1 cellular context compared by ENCODE assay signal in the genomic region with DNA sequence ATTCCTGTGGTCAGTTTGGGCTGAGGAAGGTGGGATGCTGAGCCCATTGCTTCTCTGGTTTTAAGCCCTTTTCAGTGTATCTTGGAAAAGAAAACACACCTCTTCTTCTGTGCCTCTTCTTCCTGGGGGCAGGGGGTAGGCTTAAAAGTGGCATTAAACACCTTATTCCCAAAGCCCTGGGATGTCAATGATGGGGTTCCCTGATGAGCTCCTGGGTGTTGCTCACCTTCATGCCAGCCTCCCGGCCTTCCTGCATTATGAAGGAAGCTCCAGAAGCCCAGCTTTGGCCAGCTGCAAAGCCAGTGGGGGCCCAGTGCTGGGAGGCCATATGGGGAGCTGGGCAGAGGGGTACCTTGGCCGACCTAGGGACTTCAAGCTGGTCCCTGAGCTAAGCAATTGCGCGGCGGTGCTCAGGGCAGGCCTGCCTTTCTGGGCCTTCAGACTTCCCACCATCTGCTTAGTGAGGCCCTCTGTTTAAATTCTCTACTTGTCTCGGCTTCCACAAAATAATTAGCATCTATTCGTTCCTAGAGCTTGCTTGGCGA.
TF ChIP-seq lines count a peak whose summit lies in the region.

No MANE protein-coding gene starts in this region.

TF ChIP-seq in GM23338, 12 proteins besides CTCF, POLR2A, EP300 and RAD21 (continued from another document):
- TF ChIP-seq, protein P1, sequence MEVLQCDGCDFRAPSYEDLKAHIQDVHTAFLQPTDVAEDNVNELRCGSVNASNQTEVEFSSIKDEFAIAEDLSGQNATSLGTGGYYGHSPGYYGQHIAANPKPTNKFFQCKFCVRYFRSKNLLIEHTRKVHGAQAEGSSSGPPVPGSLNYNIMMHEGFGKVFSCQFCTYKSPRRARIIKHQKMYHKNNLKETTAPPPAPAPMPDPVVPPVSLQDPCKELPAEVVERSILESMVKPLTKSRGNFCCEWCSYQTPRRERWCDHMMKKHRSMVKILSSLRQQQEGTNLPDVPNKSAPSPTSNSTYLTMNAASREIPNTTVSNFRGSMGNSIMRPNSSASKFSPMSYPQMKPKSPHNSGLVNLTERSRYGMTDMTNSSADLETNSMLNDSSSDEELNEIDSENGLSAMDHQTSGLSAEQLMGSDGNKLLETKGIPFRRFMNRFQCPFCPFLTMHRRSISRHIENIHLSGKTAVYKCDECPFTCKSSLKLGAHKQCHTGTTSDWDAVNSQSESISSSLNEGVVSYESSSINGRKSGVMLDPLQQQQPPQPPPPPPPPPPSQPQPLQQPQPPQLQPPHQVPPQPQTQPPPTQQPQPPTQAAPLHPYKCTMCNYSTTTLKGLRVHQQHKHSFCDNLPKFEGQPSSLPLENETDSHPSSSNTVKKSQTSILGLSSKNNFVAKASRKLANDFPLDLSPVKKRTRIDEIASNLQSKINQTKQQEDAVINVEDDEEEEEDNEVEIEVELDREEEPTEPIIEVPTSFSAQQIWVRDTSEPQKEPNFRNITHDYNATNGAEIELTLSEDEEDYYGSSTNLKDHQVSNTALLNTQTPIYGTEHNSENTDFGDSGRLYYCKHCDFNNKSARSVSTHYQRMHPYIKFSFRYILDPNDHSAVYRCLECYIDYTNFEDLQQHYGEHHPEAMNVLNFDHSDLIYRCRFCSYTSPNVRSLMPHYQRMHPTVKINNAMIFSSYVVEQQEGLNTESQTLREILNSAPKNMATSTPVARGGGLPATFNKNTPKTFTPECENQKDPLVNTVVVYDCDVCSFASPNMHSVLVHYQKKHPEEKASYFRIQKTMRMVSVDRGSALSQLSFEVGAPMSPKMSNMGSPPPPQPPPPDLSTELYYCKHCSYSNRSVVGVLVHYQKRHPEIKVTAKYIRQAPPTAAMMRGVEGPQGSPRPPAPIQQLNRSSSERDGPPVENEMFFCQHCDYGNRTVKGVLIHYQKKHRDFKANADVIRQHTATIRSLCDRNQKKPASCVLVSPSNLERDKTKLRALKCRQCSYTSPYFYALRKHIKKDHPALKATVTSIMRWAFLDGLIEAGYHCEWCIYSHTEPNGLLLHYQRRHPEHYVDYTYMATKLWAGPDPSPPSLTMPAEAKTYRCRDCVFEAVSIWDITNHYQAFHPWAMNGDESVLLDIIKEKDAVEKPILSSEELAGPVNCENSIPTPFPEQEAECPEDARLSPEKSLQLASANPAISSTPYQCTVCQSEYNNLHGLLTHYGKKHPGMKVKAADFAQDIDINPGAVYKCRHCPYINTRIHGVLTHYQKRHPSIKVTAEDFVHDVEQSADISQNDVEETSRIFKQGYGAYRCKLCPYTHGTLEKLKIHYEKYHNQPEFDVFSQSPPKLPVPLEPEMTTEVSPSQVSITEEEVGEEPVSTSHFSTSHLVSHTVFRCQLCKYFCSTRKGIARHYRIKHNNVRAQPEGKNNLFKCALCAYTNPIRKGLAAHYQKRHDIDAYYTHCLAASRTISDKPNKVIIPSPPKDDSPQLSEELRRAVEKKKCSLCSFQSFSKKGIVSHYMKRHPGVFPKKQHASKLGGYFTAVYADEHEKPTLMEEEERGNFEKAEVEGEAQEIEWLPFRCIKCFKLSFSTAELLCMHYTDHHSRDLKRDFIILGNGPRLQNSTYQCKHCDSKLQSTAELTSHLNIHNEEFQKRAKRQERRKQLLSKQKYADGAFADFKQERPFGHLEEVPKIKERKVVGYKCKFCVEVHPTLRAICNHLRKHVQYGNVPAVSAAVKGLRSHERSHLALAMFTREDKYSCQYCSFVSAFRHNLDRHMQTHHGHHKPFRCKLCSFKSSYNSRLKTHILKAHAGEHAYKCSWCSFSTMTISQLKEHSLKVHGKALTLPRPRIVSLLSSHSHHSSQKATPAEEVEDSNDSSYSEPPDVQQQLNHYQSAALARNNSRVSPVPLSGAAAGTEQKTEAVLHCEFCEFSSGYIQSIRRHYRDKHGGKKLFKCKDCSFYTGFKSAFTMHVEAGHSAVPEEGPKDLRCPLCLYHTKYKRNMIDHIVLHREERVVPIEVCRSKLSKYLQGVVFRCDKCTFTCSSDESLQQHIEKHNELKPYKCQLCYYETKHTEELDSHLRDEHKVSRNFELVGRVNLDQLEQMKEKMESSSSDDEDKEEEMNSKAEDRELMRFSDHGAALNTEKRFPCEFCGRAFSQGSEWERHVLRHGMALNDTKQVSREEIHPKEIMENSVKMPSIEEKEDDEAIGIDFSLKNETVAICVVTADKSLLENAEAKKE (CRISPR knock-in tag; IDR thresholded peaks at IDR 0.05) = no peak
